In genomic region chr3:171018151-171018935, GRCh38 we compare ENCODE assay signal across 1 cellular context.
TF ChIP-seq lines count a peak whose summit lies in the region.

No MANE protein-coding gene starts in this region.

TF ChIP-seq in GM23338, 12 proteins besides CTCF, POLR2A, EP300 and RAD21 (continued from another document):
- TF ChIP-seq, protein P1, sequence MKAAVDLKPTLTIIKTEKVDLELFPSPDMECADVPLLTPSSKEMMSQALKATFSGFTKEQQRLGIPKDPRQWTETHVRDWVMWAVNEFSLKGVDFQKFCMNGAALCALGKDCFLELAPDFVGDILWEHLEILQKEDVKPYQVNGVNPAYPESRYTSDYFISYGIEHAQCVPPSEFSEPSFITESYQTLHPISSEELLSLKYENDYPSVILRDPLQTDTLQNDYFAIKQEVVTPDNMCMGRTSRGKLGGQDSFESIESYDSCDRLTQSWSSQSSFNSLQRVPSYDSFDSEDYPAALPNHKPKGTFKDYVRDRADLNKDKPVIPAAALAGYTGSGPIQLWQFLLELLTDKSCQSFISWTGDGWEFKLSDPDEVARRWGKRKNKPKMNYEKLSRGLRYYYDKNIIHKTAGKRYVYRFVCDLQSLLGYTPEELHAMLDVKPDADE (IDR thresholded peaks at IDR 0.05) = no peak
- no peak for TF ChIP-seq EZH2phosphoT487 (IDR thresholded peaks at IDR 0.05; ENCODE audit: unreplicated experiment)
- TF ChIP-seq ZNF462 (CRISPR knock-in tag; IDR thresholded peaks at IDR 0.05) = no peak
- TF ChIP-seq POLR2AphosphoS5 (IDR thresholded peaks at IDR 0.05; ENCODE audit: low read depth) = no peak
- TF ChIP-seq ZNF331 (CRISPR knock-in tag; IDR thresholded peaks at IDR 0.05; ENCODE audit: low read depth) = no peak
- no peak for TF ChIP-seq NANOG (IDR thresholded peaks at IDR 0.05; ENCODE audit: borderline replicate concordance)
- TF ChIP-seq EZH2 (IDR thresholded peaks at IDR 0.05; ENCODE audit: low read depth, unreplicated experiment) = no peak
- no peak for TF ChIP-seq STAT1 (IDR thresholded peaks at IDR 0.05; ENCODE audit: unreplicated experiment)
- TF ChIP-seq CREB1 (CRISPR knock-in tag; IDR thresholded peaks at IDR 0.05; ENCODE audit: low read depth) = no peak
